In the genomic region with DNA sequence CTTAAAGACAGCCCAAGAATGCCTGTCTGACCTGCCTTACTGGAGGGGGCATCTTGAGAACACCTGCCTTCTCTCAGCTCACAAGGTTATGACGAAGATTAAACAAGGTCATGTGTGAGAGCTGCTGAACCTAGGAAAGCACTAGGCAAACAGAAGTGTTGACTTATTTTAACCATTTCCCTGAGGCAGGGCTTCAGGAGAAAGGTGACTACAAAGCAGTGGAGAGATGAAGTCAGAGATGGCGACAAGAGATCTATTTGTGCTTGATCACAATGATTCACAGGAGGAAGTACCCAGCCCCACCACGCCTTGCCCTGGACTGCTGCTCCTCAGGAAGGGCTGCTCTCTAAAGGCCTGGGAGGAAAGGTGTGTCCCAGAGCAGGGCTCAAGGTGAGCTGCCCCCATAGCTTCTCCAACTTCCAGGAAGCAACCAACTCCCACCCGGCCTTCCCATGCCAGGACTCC, we compare ENCODE assay signal across 1 cellular context.
TF ChIP-seq lines count a peak whose summit lies in the region.

No MANE protein-coding gene starts in this region.

TF ChIP-seq in WTC11, 78 proteins besides CTCF, POLR2A, EP300 and RAD21 (continued from another document):
- TF ChIP-seq, protein P1, sequence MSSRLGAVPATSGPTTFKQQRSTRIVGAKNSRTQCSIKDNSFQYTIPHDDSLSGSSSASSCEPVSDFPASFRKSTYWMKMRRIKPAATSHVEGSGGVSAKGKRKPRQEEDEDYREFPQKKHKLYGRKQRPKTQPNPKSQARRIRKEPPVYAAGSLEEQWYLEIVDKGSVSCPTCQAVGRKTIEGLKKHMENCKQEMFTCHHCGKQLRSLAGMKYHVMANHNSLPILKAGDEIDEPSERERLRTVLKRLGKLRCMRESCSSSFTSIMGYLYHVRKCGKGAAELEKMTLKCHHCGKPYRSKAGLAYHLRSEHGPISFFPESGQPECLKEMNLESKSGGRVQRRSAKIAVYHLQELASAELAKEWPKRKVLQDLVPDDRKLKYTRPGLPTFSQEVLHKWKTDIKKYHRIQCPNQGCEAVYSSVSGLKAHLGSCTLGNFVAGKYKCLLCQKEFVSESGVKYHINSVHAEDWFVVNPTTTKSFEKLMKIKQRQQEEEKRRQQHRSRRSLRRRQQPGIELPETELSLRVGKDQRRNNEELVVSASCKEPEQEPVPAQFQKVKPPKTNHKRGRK (CRISPR knock-in tag; IDR thresholded peaks at IDR 0.05; ENCODE audit: borderline replicate concordance) = no peak
- TF ChIP-seq, protein P2, sequence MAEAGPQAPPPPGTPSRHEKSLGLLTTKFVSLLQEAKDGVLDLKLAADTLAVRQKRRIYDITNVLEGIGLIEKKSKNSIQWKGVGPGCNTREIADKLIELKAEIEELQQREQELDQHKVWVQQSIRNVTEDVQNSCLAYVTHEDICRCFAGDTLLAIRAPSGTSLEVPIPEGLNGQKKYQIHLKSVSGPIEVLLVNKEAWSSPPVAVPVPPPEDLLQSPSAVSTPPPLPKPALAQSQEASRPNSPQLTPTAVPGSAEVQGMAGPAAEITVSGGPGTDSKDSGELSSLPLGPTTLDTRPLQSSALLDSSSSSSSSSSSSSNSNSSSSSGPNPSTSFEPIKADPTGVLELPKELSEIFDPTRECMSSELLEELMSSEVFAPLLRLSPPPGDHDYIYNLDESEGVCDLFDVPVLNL (CRISPR knock-in tag; IDR thresholded peaks at IDR 0.05; ENCODE audit: borderline replicate concordance, low read depth) = no peak
